In the genomic region with DNA sequence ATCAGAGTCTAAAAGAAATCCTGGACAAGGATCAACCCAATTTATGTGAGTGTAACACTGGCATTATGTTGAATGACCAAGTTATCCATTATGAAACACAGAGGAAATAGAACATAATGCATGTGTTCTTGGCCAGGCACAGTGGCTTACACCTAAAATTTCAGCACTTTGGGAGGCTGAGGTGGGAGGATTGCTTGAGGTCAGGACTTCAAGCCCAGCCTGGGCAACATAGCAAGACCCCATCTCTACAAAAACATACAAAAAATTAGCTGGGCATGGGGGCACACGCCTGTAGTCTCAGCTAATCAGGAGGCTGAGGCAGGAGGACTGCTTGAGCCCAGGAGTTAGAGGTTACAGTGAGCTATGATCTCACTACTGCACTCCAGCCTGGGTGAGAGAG, we compare ENCODE assay signal across 8 cellular contexts.
"Had no signal": no experiment of that assay in that cellular context is flagged by ENCODE, and none has a peak within 500 bp of the region (broad histone marks: within the 10 kb centered on the region; RNA-seq: fewer than 3 reads in every experiment).

No MANE protein-coding gene starts in this region.

- H3K27ac ChIP-seq: HL-60, KMS-11 had no signal

- H3K27ac Mint-ChIP-seq: GM23338, H9, HFFc6 had no signal

- ATAC-seq: GM23338 had no signal

- H3K9me3 Mint-ChIP-seq: GM23338, H9, HFFc6 had no signal

- DNase-seq: H9, HCEC 1CT, HFFc6, IMR-90, KBM-7 had no signal

- H3K4me3 ChIP-seq: GM23338 had no signal

- H3K4me3 Mint-ChIP-seq: GM23338, H9, HFFc6 had no signal
